Comparison of ENCODE assay signal across 1 cellular context in genomic region chr22:37607010-37607911, GRCh38.
TF ChIP-seq lines count a peak whose summit lies in the region.

No MANE protein-coding gene starts in this region.

TF ChIP-seq in HepG2, 621 proteins besides CTCF, POLR2A, EP300 and RAD21 (continued from another document and continues in another):
- TF ChIP-seq ZNF503 (CRISPR knock-in tag; IDR thresholded peaks at IDR 0.05) (no peak), ELF1 (CRISPR knock-in tag; IDR thresholded peaks at IDR 0.05) (peak; percentile 36; the same call in 1 of the 2 replicates), ZNF841 (CRISPR knock-in tag; IDR thresholded peaks at IDR 0.05; ENCODE audit: borderline replicate concordance) (no peak), ZMYM3 (CRISPR knock-in tag; IDR thresholded peaks at IDR 0.05) (peak; percentile 34; the same call in 1 of the 2 replicates), MBD4 (IDR thresholded peaks at IDR 0.05; ENCODE audit: borderline replicate concordance, low read length) (no peak), RFX3 (CRISPR knock-in tag; IDR thresholded peaks at IDR 0.05) (no peak), ZNF318 (CRISPR knock-in tag; IDR thresholded peaks at IDR 0.05) (no peak), ZNF790 (CRISPR knock-in tag; IDR thresholded peaks at IDR 0.05; ENCODE audit: borderline replicate concordance) (no peak), ZNF556 (CRISPR knock-in tag; IDR thresholded peaks at IDR 0.05; ENCODE audit: borderline replicate concordance) (no peak; the same call in 1 of the 2 replicates), ZNF430 (CRISPR knock-in tag; IDR thresholded peaks at IDR 0.05) (no peak), E2F2 (CRISPR knock-in tag; IDR thresholded peaks at IDR 0.05; ENCODE audit: borderline replicate concordance) (no peak), TRIM24 (CRISPR knock-in tag; IDR thresholded peaks at IDR 0.05) (no peak), MATR3 (CRISPR knock-in tag; IDR thresholded peaks at IDR 0.05) (no peak), ZNF251 (CRISPR knock-in tag; IDR thresholded peaks at IDR 0.05) (no peak), E2F5 (CRISPR knock-in tag; conservative IDR thresholded peaks at IDR 0.05) (no peak), CCDC6 (CRISPR knock-in tag; IDR thresholded peaks at IDR 0.05) (no peak), SIN3B (IDR thresholded peaks at IDR 0.05; ENCODE audit: low read length) (no peak), PAXIP1 (CRISPR knock-in tag; conservative IDR thresholded peaks at IDR 0.05) (no peak), HNRNPH1 (optimal IDR thresholded peaks at IDR 0.05; ENCODE audit: low read depth, low read length) (no peak), ZNF598 (CRISPR knock-in tag; IDR thresholded peaks at IDR 0.05; ENCODE audit: borderline replicate concordance) (no peak), MIXL1 (CRISPR knock-in tag; IDR thresholded peaks at IDR 0.05) (no peak), AHR (CRISPR knock-in tag; IDR thresholded peaks at IDR 0.05) (no peak), SAFB2 (CRISPR knock-in tag; IDR thresholded peaks at IDR 0.05; ENCODE audit: borderline replicate concordance, low read depth) (no peak), ZNF33A (CRISPR knock-in tag; IDR thresholded peaks at IDR 0.05; ENCODE audit: borderline replicate concordance) (no peak), RFX5 (IDR thresholded peaks at IDR 0.05; ENCODE audit: low read depth, low read length) (no peak), ZNF816 (CRISPR knock-in tag; IDR thresholded peaks at IDR 0.05; ENCODE audit: borderline replicate concordance) (no peak), ZBTB21 (CRISPR knock-in tag; IDR thresholded peaks at IDR 0.05) (peak; percentile 75; the same call in 1 of the 2 replicates), FOXA3 (CRISPR knock-in tag; IDR thresholded peaks at IDR 0.05) (peak; percentile 45; the same call in 1 of the 2 replicates), ZNF362 (CRISPR knock-in tag; IDR thresholded peaks at IDR 0.05; ENCODE audit: borderline replicate concordance) (peak; percentile 87), MAFK (conservative IDR thresholded peaks at IDR 0.05 in 1 of 2, IDR thresholded peaks at IDR 0.05 in 1 of 2; ENCODE audit: low read length in 2 of 2) (no peak), HBP1 (CRISPR knock-in tag; IDR thresholded peaks at IDR 0.05; ENCODE audit: low read depth) (no peak), ARHGAP35 (CRISPR knock-in tag; IDR thresholded peaks at IDR 0.05; ENCODE audit: borderline replicate concordance) (no peak), ZMAT3 (CRISPR knock-in tag; conservative IDR thresholded peaks at IDR 0.05) (no peak), AGO2 (optimal IDR thresholded peaks at IDR 0.05; ENCODE audit: low read depth, low read length) (no peak), KMT2B (CRISPR knock-in tag; IDR thresholded peaks at IDR 0.05) (peak; percentile 49; the same call in 1 of the 2 replicates), ZNF335 (CRISPR knock-in tag; IDR thresholded peaks at IDR 0.05) (no peak), NKX3-1 (CRISPR knock-in tag; IDR thresholded peaks at IDR 0.05) (no peak), ZNF777 (CRISPR knock-in tag; IDR thresholded peaks at IDR 0.05) (no peak), HNRNPK (IDR thresholded peaks at IDR 0.05; ENCODE audit: low read depth, low read length, poor library complexity, severe bottlenecking) (no peak), ARID5B (CRISPR knock-in tag; IDR thresholded peaks at IDR 0.05) (0 out of 2 replicates have a peak, but pooled peaks have one; percentile 22)
